8 cellular contexts compared by ENCODE assay signal in the genomic region with DNA sequence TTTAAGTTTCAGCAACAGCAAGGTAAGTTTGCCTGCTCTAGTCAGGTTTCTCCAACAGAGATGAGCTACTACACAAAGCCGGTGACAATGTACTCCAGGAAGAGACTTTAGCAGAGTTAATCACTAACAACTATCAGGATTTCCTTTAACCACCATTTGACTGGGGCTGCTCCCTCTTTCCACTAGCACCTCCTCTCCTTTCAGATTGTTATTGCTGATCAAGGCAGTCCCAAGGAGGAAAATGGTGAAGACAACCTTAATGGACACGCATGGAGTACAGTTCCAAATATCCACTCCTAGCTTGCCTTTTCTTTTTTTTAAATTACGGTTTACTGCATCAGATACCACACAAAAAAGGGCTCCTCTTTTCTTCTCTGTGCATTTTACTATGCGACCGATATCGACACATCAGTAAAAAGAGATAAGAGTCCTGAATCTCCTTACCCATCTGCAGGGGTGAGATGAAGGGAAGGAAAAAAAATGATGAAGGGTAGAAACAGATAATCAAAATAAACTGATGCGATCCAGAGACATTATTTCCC. TPM values are rescaled to one million over a fixed set of nuclear protein-coding genes. Genes with fewer than 3 reads are reported as not detected.
DNase-seq lines count a peak whose midpoint lies in the region; ATAC-seq lines count a peak whose summit lies in the region.

No MANE protein-coding gene starts in this region.

- H3K27ac Mint-ChIP-seq in activated CD4-positive, alpha-beta T cell treated with anti-CD3 and anti-CD28 coated beads, Interleukin-2, amount 10 ng/mL, durations not matched to agents 24 days and 14 days, result peak overlapping the region; percentile 76
- peak overlapping the region; percentile 82 for H3K27ac Mint-ChIP-seq in activated T-helper 2 cell treated with anti-CD3 and anti-CD28 coated beads, Interferon-gamma antibody, Interleukin-2, Interleukin-4, amounts not matched to agents 10 μg/mL and 5 μg/mL and 100 μg/mL, durations not matched to agents 14 hours and 24 hours and 36 hours

- H3K9me3 Mint-ChIP-seq in activated CD4-positive, alpha-beta T cell treated with anti-CD3 and anti-CD28 coated beads, Interleukin-2, amount 10 ng/mL, durations not matched to agents 24 days and 14 days, result no peaks in the 10 kb centered on the region
- no peaks in the 10 kb centered on the region for H3K9me3 Mint-ChIP-seq in activated T-helper 2 cell treated with anti-CD3 and anti-CD28 coated beads, Interferon-gamma antibody, Interleukin-2, Interleukin-4, amounts not matched to agents 10 μg/mL and 5 μg/mL and 100 μg/mL, durations not matched to agents 14 hours and 24 hours and 36 hours

- peaks cover 9% of the 10 kb centered on the region for H3K36me3 Mint-ChIP-seq in activated CD4-positive, alpha-beta T cell treated with anti-CD3 and anti-CD28 coated beads, Interleukin-2, amount 10 ng/mL, durations not matched to agents 24 days and 14 days (ENCODE audit: low read depth)
- H3K36me3 Mint-ChIP-seq in activated T-helper 2 cell treated with anti-CD3 and anti-CD28 coated beads, Interferon-gamma antibody, Interleukin-2, Interleukin-4, amounts not matched to agents 10 μg/mL and 5 μg/mL and 100 μg/mL, durations not matched to agents 14 hours and 24 hours and 36 hours (ENCODE audit: low read depth), result peaks cover 10% of the 10 kb centered on the region

- no peaks in the 10 kb centered on the region for H3K27me3 ChIP-seq in iPS-15b (ENCODE audit: control insufficient read depth, insufficient read depth, low read length)

- DNase-seq in activated CD4-positive, alpha-beta T cell treated with anti-CD3 and anti-CD28 coated beads, Interleukin-2, amount 10 ng/mL, durations not matched to agents 24 days and 14 days, result peak; percentile 72
- no peak for DNase-seq in activated CD4-positive, alpha-beta T cell treated with anti-CD3 and anti-CD28 coated beads for 1 hour
- peak; percentile 50 for DNase-seq in LHCN-M2 (ENCODE audit: low read depth)
- no peak for DNase-seq in activated T-helper 2 cell treated with anti-CD3 and anti-CD28 coated beads, Interferon-gamma antibody, Interleukin-2, Interleukin-4, amounts not matched to agents 10 μg/mL and 5 μg/mL and 100 μg/mL, durations not matched to agents 14 hours and 24 hours and 36 hours (ENCODE audit: low spot score)
- no peak for DNase-seq in skeletal muscle cell (ENCODE audit: low read depth)
- no peak for DNase-seq in posterior cingulate gyrus

- H3K36me3 ChIP-seq in iPS-15b (ENCODE audit: control insufficient read depth, insufficient read depth, low read length), result no peaks in the 10 kb centered on the region

- intact Hi-C loops in activated CD4-positive, alpha-beta T cell treated with anti-CD3 and anti-CD28 coated beads, Interleukin-2, amount 10 ng/mL, durations not matched to agents 24 days and 14 days (cut with micrococcal nuclease), result loop anchor here (2.0 to 5.0 kb wide), 6 partner anchors 31 to 141 kb away; a partner anchor contains a TSS
- intact Hi-C loops in activated T-helper 2 cell treated with anti-CD3 and anti-CD28 coated beads, Interferon-gamma antibody, Interleukin-2, Interleukin-4, amounts not matched to agents 10 μg/mL and 5 μg/mL and 100 μg/mL, durations not matched to agents 14 hours and 24 hours and 36 hours (cut with micrococcal nuclease), result loop anchor here (2.0 to 5.0 kb wide), 6 partner anchors 31 to 141 kb away; a partner anchor contains a TSS
- intact Hi-C loops in posterior cingulate gyrus (cut with DNase I), result no loop called here

- H3K4me3 ChIP-seq in iPS-15b (ENCODE audit: low read depth, low read length), result peak overlapping the region; percentile 80
- H3K4me3 ChIP-seq in skeletal muscle cell (ENCODE audit: low read depth, low read length), result peak overlapping the region; percentile 98

- H3K9me3 ChIP-seq in iPS-15b (ENCODE audit: control insufficient read depth, insufficient read depth, low read length), result no peaks in the 10 kb centered on the region

- H3K4me3 Mint-ChIP-seq in activated CD4-positive, alpha-beta T cell treated with anti-CD3 and anti-CD28 coated beads, Interleukin-2, amount 10 ng/mL, durations not matched to agents 24 days and 14 days, result peak overlapping the region; percentile 85
- peak overlapping the region; percentile 92 for H3K4me3 Mint-ChIP-seq in activated T-helper 2 cell treated with anti-CD3 and anti-CD28 coated beads, Interferon-gamma antibody, Interleukin-2, Interleukin-4, amounts not matched to agents 10 μg/mL and 5 μg/mL and 100 μg/mL, durations not matched to agents 14 hours and 24 hours and 36 hours (ENCODE audit: low read depth)

- H3K4me1 ChIP-seq in iPS-15b (ENCODE audit: control insufficient read depth, insufficient read depth, low read length), result peaks cover 22% of the 10 kb centered on the region

- ATAC-seq in HG02884 (IDR thresholded peaks at IDR 0.05; ENCODE audit: unreplicated experiment), result no peak

- H3K9ac ChIP-seq in iPS-15b (ENCODE audit: low read depth, low read length), result peak overlapping the region; percentile 70

- no peaks in the 10 kb centered on the region for H3K27me3 Mint-ChIP-seq in activated CD4-positive, alpha-beta T cell treated with anti-CD3 and anti-CD28 coated beads, Interleukin-2, amount 10 ng/mL, durations not matched to agents 24 days and 14 days
- H3K27me3 Mint-ChIP-seq in activated T-helper 2 cell treated with anti-CD3 and anti-CD28 coated beads, Interferon-gamma antibody, Interleukin-2, Interleukin-4, amounts not matched to agents 10 μg/mL and 5 μg/mL and 100 μg/mL, durations not matched to agents 14 hours and 24 hours and 36 hours (ENCODE audit: low read depth), result no peaks in the 10 kb centered on the region

- H3K4me1 Mint-ChIP-seq in activated CD4-positive, alpha-beta T cell treated with anti-CD3 and anti-CD28 coated beads, Interleukin-2, amount 10 ng/mL, durations not matched to agents 24 days and 14 days, result peaks cover 35% of the 10 kb centered on the region
- H3K4me1 Mint-ChIP-seq in activated T-helper 2 cell treated with anti-CD3 and anti-CD28 coated beads, Interferon-gamma antibody, Interleukin-2, Interleukin-4, amounts not matched to agents 10 μg/mL and 5 μg/mL and 100 μg/mL, durations not matched to agents 14 hours and 24 hours and 36 hours (ENCODE audit: low read depth), result peaks cover 32% of the 10 kb centered on the region

RNA-seq across cellular contexts. Expression of a gene that starts 30.9 kb away (rescaled TPM):
- 22.4 and 24.0 TPM in 2 replicates for total RNA-seq in activated CD4-positive, alpha-beta T cell treated with anti-CD3 and anti-CD28 coated beads, Interleukin-2, amount 10 ng/mL, durations not matched to agents 24 days and 14 days
- 16.2 and 18.0 TPM in 2 replicates for total RNA-seq in LHCN-M2 (2014; rRNA removed)
- 18.1 TPM for polyA plus RNA-seq in LHCN-M2 (2012)
- total RNA-seq in activated T-helper 2 cell treated with anti-CD3 and anti-CD28 coated beads, Interferon-gamma antibody, Interleukin-2, Interleukin-4, amounts not matched to agents 10 μg/mL and 5 μg/mL and 100 μg/mL, durations not matched to agents 14 hours and 24 hours and 36 hours, result 19.6 and 23.0 TPM in 2 replicates

RNA-seq across cellular contexts. Expression of a gene that starts 43.2 kb away (rescaled TPM):
- 56.8 and 61.2 TPM in 2 replicates for total RNA-seq in activated CD4-positive, alpha-beta T cell treated with anti-CD3 and anti-CD28 coated beads, Interleukin-2, amount 10 ng/mL, durations not matched to agents 24 days and 14 days
- 41.3 and 49.2 TPM in 2 replicates for total RNA-seq in LHCN-M2 (2014; rRNA removed)
- 44.2 TPM for polyA plus RNA-seq in LHCN-M2 (2012)
- 54.5 and 60.4 TPM in 2 replicates for total RNA-seq in activated T-helper 2 cell treated with anti-CD3 and anti-CD28 coated beads, Interferon-gamma antibody, Interleukin-2, Interleukin-4, amounts not matched to agents 10 μg/mL and 5 μg/mL and 100 μg/mL, durations not matched to agents 14 hours and 24 hours and 36 hours

Comparison
In these comparisons a context has a peak if more than half of its experiments do, and no peak if none do; other contexts are left out.
1. DNase-seq: peak in activated CD4-positive, alpha-beta T cell treated with anti-CD3 and anti-CD28 coated beads, Interleukin-2, amount 10 ng/mL, durations not matched to agents 24 days and 14 days (single experiment) and LHCN-M2 (single experiment); none in activated CD4-positive, alpha-beta T cell treated with anti-CD3 and anti-CD28 coated beads for 1 hour (single experiment), activated T-helper 2 cell treated with anti-CD3 and anti-CD28 coated beads, Interferon-gamma antibody, Interleukin-2, Interleukin-4, amounts not matched to agents 10 μg/mL and 5 μg/mL and 100 μg/mL, durations not matched to agents 14 hours and 24 hours and 36 hours (single experiment), skeletal muscle cell (single experiment) and posterior cingulate gyrus (0 of 10).